Comparison of ENCODE assay signal across 1 cellular context in the genomic region with DNA sequence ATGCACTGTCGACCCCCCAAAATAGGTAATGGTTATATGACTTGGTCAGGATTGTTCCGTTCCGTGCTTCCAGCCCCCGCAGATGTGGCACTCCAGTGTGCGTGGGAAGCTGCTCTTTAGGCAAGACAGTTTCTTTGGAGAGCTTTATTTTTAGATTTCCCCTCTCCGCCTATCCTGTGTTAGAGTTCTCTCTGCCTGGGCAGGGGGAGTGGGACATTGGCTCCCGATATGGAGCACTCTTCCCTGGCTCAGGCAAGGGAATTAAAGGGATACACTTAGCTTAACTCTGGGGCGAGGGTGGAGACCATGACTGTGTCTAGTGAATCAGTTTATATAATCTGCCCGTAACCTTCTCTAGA.
TF ChIP-seq lines count a peak whose summit lies in the region.

No MANE protein-coding gene starts in this region.

TF ChIP-seq in A549, 52 proteins besides CTCF, POLR2A, EP300 and RAD21:
- TF ChIP-seq, protein P1, sequence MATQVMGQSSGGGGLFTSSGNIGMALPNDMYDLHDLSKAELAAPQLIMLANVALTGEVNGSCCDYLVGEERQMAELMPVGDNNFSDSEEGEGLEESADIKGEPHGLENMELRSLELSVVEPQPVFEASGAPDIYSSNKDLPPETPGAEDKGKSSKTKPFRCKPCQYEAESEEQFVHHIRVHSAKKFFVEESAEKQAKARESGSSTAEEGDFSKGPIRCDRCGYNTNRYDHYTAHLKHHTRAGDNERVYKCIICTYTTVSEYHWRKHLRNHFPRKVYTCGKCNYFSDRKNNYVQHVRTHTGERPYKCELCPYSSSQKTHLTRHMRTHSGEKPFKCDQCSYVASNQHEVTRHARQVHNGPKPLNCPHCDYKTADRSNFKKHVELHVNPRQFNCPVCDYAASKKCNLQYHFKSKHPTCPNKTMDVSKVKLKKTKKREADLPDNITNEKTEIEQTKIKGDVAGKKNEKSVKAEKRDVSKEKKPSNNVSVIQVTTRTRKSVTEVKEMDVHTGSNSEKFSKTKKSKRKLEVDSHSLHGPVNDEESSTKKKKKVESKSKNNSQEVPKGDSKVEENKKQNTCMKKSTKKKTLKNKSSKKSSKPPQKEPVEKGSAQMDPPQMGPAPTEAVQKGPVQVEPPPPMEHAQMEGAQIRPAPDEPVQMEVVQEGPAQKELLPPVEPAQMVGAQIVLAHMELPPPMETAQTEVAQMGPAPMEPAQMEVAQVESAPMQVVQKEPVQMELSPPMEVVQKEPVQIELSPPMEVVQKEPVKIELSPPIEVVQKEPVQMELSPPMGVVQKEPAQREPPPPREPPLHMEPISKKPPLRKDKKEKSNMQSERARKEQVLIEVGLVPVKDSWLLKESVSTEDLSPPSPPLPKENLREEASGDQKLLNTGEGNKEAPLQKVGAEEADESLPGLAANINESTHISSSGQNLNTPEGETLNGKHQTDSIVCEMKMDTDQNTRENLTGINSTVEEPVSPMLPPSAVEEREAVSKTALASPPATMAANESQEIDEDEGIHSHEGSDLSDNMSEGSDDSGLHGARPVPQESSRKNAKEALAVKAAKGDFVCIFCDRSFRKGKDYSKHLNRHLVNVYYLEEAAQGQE (IDR thresholded peaks at IDR 0.05): no peak
- TF ChIP-seq, protein P2, sequence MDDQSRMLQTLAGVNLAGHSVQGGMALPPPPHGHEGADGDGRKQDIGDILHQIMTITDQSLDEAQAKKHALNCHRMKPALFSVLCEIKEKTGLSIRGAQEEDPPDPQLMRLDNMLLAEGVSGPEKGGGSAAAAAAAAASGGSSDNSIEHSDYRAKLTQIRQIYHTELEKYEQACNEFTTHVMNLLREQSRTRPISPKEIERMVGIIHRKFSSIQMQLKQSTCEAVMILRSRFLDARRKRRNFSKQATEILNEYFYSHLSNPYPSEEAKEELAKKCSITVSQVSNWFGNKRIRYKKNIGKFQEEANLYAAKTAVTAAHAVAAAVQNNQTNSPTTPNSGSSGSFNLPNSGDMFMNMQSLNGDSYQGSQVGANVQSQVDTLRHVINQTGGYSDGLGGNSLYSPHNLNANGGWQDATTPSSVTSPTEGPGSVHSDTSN (IDR thresholded peaks at IDR 0.05): no peak
- TF ChIP-seq CHD4 (IDR thresholded peaks at IDR 0.05; ENCODE audit: borderline replicate concordance): no peak
- TF ChIP-seq MYC (IDR thresholded peaks at IDR 0.05; ENCODE audit: borderline replicate concordance, low read length): no peak
- no peak for TF ChIP-seq CBX8 (IDR thresholded peaks at IDR 0.05)
- no peak for TF ChIP-seq KDM1A (IDR thresholded peaks at IDR 0.05; ENCODE audit: low read depth)
- TF ChIP-seq, protein P3, sequence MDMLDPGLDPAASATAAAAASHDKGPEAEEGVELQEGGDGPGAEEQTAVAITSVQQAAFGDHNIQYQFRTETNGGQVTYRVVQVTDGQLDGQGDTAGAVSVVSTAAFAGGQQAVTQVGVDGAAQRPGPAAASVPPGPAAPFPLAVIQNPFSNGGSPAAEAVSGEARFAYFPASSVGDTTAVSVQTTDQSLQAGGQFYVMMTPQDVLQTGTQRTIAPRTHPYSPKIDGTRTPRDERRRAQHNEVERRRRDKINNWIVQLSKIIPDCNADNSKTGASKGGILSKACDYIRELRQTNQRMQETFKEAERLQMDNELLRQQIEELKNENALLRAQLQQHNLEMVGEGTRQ (IDR thresholded peaks at IDR 0.05): no peak
- TF ChIP-seq RNF2 (IDR thresholded peaks at IDR 0.05; ENCODE audit: borderline replicate concordance, low read depth): no peak
- TF ChIP-seq CBX2 (IDR thresholded peaks at IDR 0.05; ENCODE audit: borderline replicate concordance, low read depth): no peak
- no peak for TF ChIP-seq ESRRA (IDR thresholded peaks at IDR 0.05; ENCODE audit: borderline replicate concordance, low read length)
- no peak for TF ChIP-seq ZNF302 (CRISPR knock-in tag; IDR thresholded peaks at IDR 0.05)
- no peak for TF ChIP-seq NR3C1 (IDR thresholded peaks at IDR 0.05)
- no peak for TF ChIP-seq SREBF2 (IDR thresholded peaks at IDR 0.05)
- TF ChIP-seq HEYL (CRISPR knock-in tag; IDR thresholded peaks at IDR 0.05): no peak
- no peak for TF ChIP-seq TFCP2L1 (CRISPR knock-in tag; IDR thresholded peaks at IDR 0.05)
TF ChIP-seq in A549: peak in this region for 0.
